Comparison of ENCODE assay signal across 8 cellular contexts in the genomic region with DNA sequence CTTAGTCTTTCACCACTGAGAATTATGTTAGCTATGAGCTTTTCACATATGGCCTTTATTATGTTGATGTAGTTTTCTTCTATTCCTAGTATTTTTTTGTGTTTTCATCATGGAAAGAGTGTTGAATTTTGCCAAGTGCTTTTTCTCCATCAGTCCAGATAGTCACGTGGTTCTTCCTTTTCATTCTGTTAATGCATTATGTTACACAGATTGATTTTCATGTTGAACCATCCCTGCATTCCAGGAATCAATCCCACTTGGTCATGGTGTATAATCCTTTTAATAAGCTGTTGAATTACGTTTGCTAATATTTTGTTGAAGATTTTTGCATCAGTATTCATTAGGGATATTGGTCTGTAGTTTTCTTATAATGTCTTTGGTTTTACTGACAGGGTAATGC. TPM values are rescaled to one million over a fixed set of nuclear protein-coding genes. Genes with fewer than 3 reads are reported as not detected.
"Had no signal": no experiment of that assay in that cellular context is flagged by ENCODE, and none has a peak within 500 bp of the region (broad histone marks: within the 10 kb centered on the region; RNA-seq: fewer than 3 reads in every experiment).

No MANE protein-coding gene starts in this region.

- FAIRE-seq: HTR-8/SVneo had no signal

- H3K27ac ChIP-seq: HL-60, KMS-11 had no signal

- H3K4me2 ChIP-seq: KMS-11 had no signal

- DNase-seq: IMR-90, Karpas-422, KBM-7, KG1 had no signal

- H3K27ac Mint-ChIP-seq: IgD-negative memory B cell had no signal

- H3K4me3 Mint-ChIP-seq: IgD-negative memory B cell had no signal

- H3K9ac ChIP-seq: KMS-11 had no signal

RNA-seq across cellular contexts. Expression of gene FHAD1, which starts 17.7 kb away (rescaled TPM):
- total RNA-seq: IMR-90 had no signal
- polyA plus RNA-seq: IgD-negative memory B cell, IMR-90 had no signal
